8 cellular contexts compared by ENCODE assay signal in the genomic region with DNA sequence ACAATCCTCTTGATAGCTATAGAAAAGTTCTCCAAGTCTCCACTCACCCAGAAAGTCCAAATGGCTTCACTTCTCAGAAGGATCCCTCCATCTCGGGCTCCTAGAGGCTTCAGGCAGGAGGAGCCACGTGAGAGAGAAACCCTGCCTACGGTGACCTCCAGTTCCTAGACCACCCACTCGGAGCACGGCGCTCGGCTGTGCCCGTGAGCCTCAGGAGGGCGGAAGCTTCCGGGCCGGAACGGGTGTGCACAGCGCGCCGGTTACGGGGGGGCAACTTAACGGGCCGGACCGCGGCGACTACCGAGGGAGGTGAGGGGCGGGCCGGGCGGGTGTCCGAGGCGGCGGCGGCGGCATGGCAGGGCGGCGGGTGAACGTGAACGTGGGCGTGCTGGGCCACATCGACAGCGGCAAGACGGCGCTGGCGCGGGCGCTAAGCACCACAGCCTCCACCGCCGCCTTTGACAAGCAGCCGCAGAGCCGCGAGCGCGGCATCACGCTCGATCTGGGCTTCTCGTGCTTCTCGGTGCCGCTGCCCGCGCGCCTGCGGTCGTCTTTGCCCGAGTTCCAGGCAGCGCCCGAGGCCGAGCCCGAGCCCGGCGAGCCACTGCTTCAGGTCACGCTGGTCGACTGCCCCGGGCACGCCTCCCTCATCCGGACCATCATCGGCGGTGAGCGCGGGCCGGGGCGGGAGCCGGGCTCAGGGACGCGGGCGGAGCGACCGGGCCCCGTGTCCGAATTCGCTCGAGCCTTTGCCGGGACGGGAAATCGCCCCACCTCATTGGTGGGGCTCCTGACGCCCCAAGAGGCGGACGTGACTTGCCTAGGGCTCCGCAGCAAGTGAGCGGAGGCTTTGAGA. TPM values are rescaled to one million over a fixed set of nuclear protein-coding genes. Genes with fewer than 3 reads are reported as not detected.
DNase-seq lines count a peak whose midpoint lies in the region; FAIRE-seq and TF ChIP-seq lines count a peak whose summit lies in the region.

A gene with protein sequence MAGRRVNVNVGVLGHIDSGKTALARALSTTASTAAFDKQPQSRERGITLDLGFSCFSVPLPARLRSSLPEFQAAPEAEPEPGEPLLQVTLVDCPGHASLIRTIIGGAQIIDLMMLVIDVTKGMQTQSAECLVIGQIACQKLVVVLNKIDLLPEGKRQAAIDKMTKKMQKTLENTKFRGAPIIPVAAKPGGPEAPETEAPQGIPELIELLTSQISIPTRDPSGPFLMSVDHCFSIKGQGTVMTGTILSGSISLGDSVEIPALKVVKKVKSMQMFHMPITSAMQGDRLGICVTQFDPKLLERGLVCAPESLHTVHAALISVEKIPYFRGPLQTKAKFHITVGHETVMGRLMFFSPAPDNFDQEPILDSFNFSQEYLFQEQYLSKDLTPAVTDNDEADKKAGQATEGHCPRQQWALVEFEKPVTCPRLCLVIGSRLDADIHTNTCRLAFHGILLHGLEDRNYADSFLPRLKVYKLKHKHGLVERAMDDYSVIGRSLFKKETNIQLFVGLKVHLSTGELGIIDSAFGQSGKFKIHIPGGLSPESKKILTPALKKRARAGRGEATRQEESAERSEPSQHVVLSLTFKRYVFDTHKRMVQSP (plus strand): TSS at position 326 of the 856 bp plus-strand sequence. CDS start 27 bp downstream, at position 353.

- TF ChIP-seq CTCF in fibroblast of villous mesenchyme (IDR thresholded peaks at IDR 0.05; ENCODE audit: insufficient read depth, low read depth, low read length) = no peak
- TF ChIP-seq CTCF in neural progenitor cell (IDR thresholded peaks at IDR 0.05) = no peak

- H3K27ac ChIP-seq in neural progenitor cell (no peak within 1 kb of the TSS), stomach smooth muscle (ENCODE audit: low read length) (peak within 1 kb of the TSS; percentile 66)

- peaks cover 16% of the 10 kb centered on the region for H3K9me3 Mint-ChIP-seq in neural progenitor cell

- H3K27ac Mint-ChIP-seq in neural progenitor cell = peak within 1 kb of the TSS; percentile 26

- H3K4me1 Mint-ChIP-seq in neural progenitor cell = peaks cover 8% of the 10 kb centered on the region

- H3F3A ChIP-seq in neural progenitor cell (ENCODE audit: low read depth) = peaks cover 25% of the 10 kb centered on the region

- peaks cover 6% of the 10 kb centered on the region for H4K20me1 ChIP-seq in neural progenitor cell (ENCODE audit: low read depth)

- H3K36me3 ChIP-seq in neural progenitor cell (no peaks in the 10 kb centered on the region), stomach smooth muscle (ENCODE audit: control insufficient read depth in 2 of 2, insufficient read depth in 2 of 2, low read length in 2 of 2) (peaks cover 0 to 4% of the 10 kb centered on the region in 2 donors)

- no peaks in the 10 kb centered on the region for H3K9me3 ChIP-seq in neural progenitor cell (ENCODE audit: low read depth)
- H3K9me3 ChIP-seq in stomach smooth muscle (ENCODE audit: control insufficient read depth in 2 of 2, low read length in 2 of 2) = no peaks in the 10 kb centered on the region

- H2AFZ ChIP-seq in neural progenitor cell (replicated peaks) = peak within 1 kb of the TSS; percentile 93

- in situ Hi-C loops in G401 (cut with HindIII; ENCODE audit: low sequenced_read_pairs) = no loop called here

- H3K9ac ChIP-seq in neural progenitor cell (no peak within 1 kb of the TSS), stomach smooth muscle (ENCODE audit: low read length in 2 of 2) (peak within 1 kb of the TSS; percentile 58 to 73)

- H3K4me3 ChIP-seq in fibroblast of villous mesenchyme (ENCODE audit: low read depth, low read length) (peak within 1 kb of the TSS; percentile 75), neural progenitor cell (peak within 1 kb of the TSS; percentile 70), stomach smooth muscle (ENCODE audit: low read length in 2 of 2) (peak within 1 kb of the TSS; percentile 84 to 85)

- H3K36me3 Mint-ChIP-seq in neural progenitor cell = peaks cover 28% of the 10 kb centered on the region

- H3K27me3 ChIP-seq in neural progenitor cell (peaks cover 42% of the 10 kb centered on the region), stomach smooth muscle (ENCODE audit: control insufficient read depth in 1 of 2, insufficient read depth in 2 of 2, low read length in 2 of 2) (no peaks in the 10 kb centered on the region)

- no peaks in the 10 kb centered on the region for H3K79me2 ChIP-seq in neural progenitor cell (ENCODE audit: low read depth)

- DNase-seq in G401 (ENCODE audit: low spot score) (peak; percentile 76), H54 (ENCODE audit: insufficient read length, low spot score) (peak; percentile 57), LoVo (ENCODE audit: low spot score) (peak; percentile 73), SHP77 (lab: John Stamatoyannopoulos, UW) (peak; percentile 57 to 72), fibroblast of villous mesenchyme (ENCODE audit: low read depth) (peak; percentile 80), neural progenitor cell (ENCODE audit: low spot score) (peak; percentile 84)
- peak; percentile 95 for DNase-seq in activated effector memory CD4-positive, alpha-beta T cell treated with anti-CD3 and anti-CD28 coated beads, Interleukin-2, amount 50 U/mL, for 16 hours

- H3K4me2 ChIP-seq in neural progenitor cell = peak within 1 kb of the TSS; percentile 79

- H3K4me1 ChIP-seq in neural progenitor cell = no peaks in the 10 kb centered on the region
- peaks cover 5% of the 10 kb centered on the region for H3K4me1 ChIP-seq in stomach smooth muscle (ENCODE audit: control insufficient read depth, insufficient read depth, low read length)

- H3K27me3 Mint-ChIP-seq in neural progenitor cell (ENCODE audit: insufficient read depth, low read depth) = no peaks in the 10 kb centered on the region

- TF ChIP-seq POLR2A in H54 (IDR thresholded peaks at IDR 0.05; ENCODE audit: low read depth, low read length) = peak; percentile 46

- no peak for FAIRE-seq in H54 (lab: Jason Lieb, UNC)

- H3K4me3 Mint-ChIP-seq in neural progenitor cell = peak within 1 kb of the TSS; percentile 86

RNA-seq across cellular contexts. Expression of the gene that starts here (rescaled TPM):
- total RNA-seq in G401 (2014; rRNA removed; shearing (Covaris generic)) = 14.6 and 25.1 TPM in 2 replicates
- total RNA-seq in fibroblast of villous mesenchyme = 3.0 and 6.1 TPM in 2 replicates
- 0.92 and 5.8 TPM in 2 replicates for total RNA-seq in neural progenitor cell (ENCODE audit: low replicate concordance)
